Comparison of ENCODE assay signal across 32 cellular contexts in genomic region chr3:159080821-159081220, GRCh38. TPM values are rescaled to one million over a fixed set of nuclear protein-coding genes. Genes with fewer than 3 reads are reported as not detected.
"Had no signal": no experiment of that assay in that cellular context is flagged by ENCODE, and none has a peak within 500 bp of the region (broad histone marks: within the 10 kb centered on the region; RNA-seq: fewer than 3 reads in every experiment).

No MANE protein-coding gene starts in this region.

- H3K27me3 ChIP-seq: adrenal gland, cardiac muscle cell, colonic mucosa, gastrocnemius medialis, right atrium auricular region, suprapubic skin, tibial artery, upper lobe of right lung had no signal

- H3K4me3 Mint-ChIP-seq: activated naive CD8-positive, alpha-beta T cell; activated T-cell treated with anti-CD3 and anti-CD28 coated beads, Interleukin-2, amount 50 U/mL, for 72 hours; brain; naive thymus-derived CD4-positive, alpha-beta T cell had no signal

- H3K9me3 ChIP-seq: adrenal gland, colonic mucosa, gastrocnemius medialis, right atrium auricular region, suprapubic skin, tibial artery, upper lobe of right lung had no signal

- H3K36me3 Mint-ChIP-seq: activated naive CD8-positive, alpha-beta T cell; brain; naive thymus-derived CD4-positive, alpha-beta T cell had no signal

- H3K36me3 ChIP-seq: adrenal gland, cardiac muscle cell, colonic mucosa, gastrocnemius medialis, right atrium auricular region, suprapubic skin, tibial artery, upper lobe of right lung had no signal

- H3K27ac Mint-ChIP-seq: activated naive CD8-positive, alpha-beta T cell; activated T-cell treated with anti-CD3 and anti-CD28 coated beads, Interleukin-2, amount 50 U/mL, for 72 hours; brain; naive thymus-derived CD4-positive, alpha-beta T cell had no signal

- H3K4me1 Mint-ChIP-seq: brain; naive thymus-derived CD4-positive, alpha-beta T cell had no signal

- DNase-seq: activated CD4-positive, alpha-beta T cell treated with anti-CD3 and anti-CD28 coated beads for 4 hours; activated CD4-positive, alpha-beta T cell treated with anti-CD3 and anti-CD28 coated beads, Interleukin-2, amount 50 U/mL, for 4 hours; activated naive CD4-positive, alpha-beta T cell; activated T-cell treated with anti-CD3 and anti-CD28 coated beads for 4 hours; activated T-cell treated with anti-CD3 and anti-CD28 coated beads, Interleukin-2, amount 50 U/mL, for 72 hours; adrenal gland; aorta; cerebellar nuclear complex; colonic mucosa; effector CD8-positive, alpha-beta T cell; erythroblast; gastrocnemius medialis; glutamatergic neuron; islet precursor cell; left ventricle myocardium superior; naive thymus-derived CD4-positive, alpha-beta T cell; occipital lobe; stimulated activated CD4-positive, alpha-beta T cell treated with anti-CD3 and anti-CD28 coated beads, Interleukin-15, amount 100 ng/mL, for 24 hours; stimulated activated CD4-positive, alpha-beta T cell treated with anti-CD3 and anti-CD28 coated beads, Interleukin-2, amount 100 ng/mL, for 24 hours; stimulated activated naive CD4-positive, alpha-beta T cell; T-helper 9 cell; tibial artery; upper lobe of right lung had no signal

- H3K27ac ChIP-seq: adrenal gland, cardiac muscle cell, colonic mucosa, gastrocnemius medialis, right atrium auricular region, suprapubic skin, tibial artery, upper lobe of right lung, VCaP had no signal

- H3K4me3 ChIP-seq: adrenal gland, cardiac muscle cell, colonic mucosa, gastrocnemius medialis, right atrium auricular region, suprapubic skin, tibial artery, upper lobe of right lung had no signal

- H3K27me3 Mint-ChIP-seq: activated naive CD8-positive, alpha-beta T cell; brain; naive thymus-derived CD4-positive, alpha-beta T cell had no signal

- H3K4me1 ChIP-seq: adrenal gland, colonic mucosa, gastrocnemius medialis, right atrium auricular region, suprapubic skin, tibial artery, upper lobe of right lung had no signal

RNA-seq across cellular contexts. Expression of gene IQCJ, which starts 11.7 kb away (rescaled TPM):
- total RNA-seq: activated T-cell treated with anti-CD3 and anti-CD28 coated beads, Interleukin-2, amount 50 U/mL, for 72 hours; colonic mucosa; dermis microvascular lymphatic vessel endothelial cell; gastrocnemius medialis; lung microvascular endothelial cell; naive thymus-derived CD4-positive, alpha-beta T cell; pulmonary artery endothelial cell; suprapubic skin; upper lobe of right lung had no signal
- polyA plus RNA-seq: adrenal gland; aorta; naive thymus-derived CD4-positive, alpha-beta T cell had no signal
